In genomic region chr7:152394214-152394613, GRCh38 we compare ENCODE assay signal across 1 cellular context.
TF ChIP-seq lines count a peak whose summit lies in the region.

No MANE protein-coding gene starts in this region.

TF ChIP-seq in K562, 482 proteins besides CTCF, POLR2A, EP300 and RAD21:
- TF ChIP-seq TEAD4 (IDR thresholded peaks at IDR 0.05; ENCODE audit: low read length) (peak; percentile 93), TEAD4 (CRISPR knock-in tag; IDR thresholded peaks at IDR 0.05; ENCODE audit: borderline replicate concordance) (peak; percentile 97), TEAD2 (tag; IDR thresholded peaks at IDR 0.05) (peak; percentile 99), TEAD1 (CRISPR knock-in tag; IDR thresholded peaks at IDR 0.05) (peak; percentile 99 to 100), CREM (IDR thresholded peaks at IDR 0.05; ENCODE audit: low read depth) (peak; percentile 47; the same call in 1 of the 2 replicates), MAFK (IDR thresholded peaks at IDR 0.05; ENCODE audit: low read length) (0 out of 2 replicates have a peak, but pooled peaks have one; percentile 14)
- TF ChIP-seq, protein P1, sequence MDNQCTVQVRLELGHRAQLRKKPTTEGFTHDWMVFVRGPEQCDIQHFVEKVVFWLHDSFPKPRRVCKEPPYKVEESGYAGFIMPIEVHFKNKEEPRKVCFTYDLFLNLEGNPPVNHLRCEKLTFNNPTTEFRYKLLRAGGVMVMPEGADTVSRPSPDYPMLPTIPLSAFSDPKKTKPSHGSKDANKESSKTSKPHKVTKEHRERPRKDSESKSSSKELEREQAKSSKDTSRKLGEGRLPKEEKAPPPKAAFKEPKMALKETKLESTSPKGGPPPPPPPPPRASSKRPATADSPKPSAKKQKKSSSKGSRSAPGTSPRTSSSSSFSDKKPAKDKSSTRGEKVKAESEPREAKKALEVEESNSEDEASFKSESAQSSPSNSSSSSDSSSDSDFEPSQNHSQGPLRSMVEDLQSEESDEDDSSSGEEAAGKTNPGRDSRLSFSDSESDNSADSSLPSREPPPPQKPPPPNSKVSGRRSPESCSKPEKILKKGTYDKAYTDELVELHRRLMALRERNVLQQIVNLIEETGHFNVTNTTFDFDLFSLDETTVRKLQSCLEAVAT (IDR thresholded peaks at IDR 0.05) = 0 out of 4 replicates have a peak, but pooled peaks of 1 of the 2 experiments have one; percentile 28
- TF ChIP-seq, protein P2, sequence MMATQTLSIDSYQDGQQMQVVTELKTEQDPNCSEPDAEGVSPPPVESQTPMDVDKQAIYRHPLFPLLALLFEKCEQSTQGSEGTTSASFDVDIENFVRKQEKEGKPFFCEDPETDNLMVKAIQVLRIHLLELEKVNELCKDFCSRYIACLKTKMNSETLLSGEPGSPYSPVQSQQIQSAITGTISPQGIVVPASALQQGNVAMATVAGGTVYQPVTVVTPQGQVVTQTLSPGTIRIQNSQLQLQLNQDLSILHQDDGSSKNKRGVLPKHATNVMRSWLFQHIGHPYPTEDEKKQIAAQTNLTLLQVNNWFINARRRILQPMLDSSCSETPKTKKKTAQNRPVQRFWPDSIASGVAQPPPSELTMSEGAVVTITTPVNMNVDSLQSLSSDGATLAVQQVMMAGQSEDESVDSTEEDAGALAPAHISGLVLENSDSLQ (IDR thresholded peaks at IDR 0.05) = peak; percentile 18; the same call in 1 of the 2 replicates
